ENCODE assay signal across 17 cellular contexts in genomic region chrX:104288269-104288668, GRCh38. TPM values are rescaled to one million over a fixed set of nuclear protein-coding genes. Genes with fewer than 3 reads are reported as not detected.
DNase-seq lines count a peak whose midpoint lies in the region; ATAC-seq, FAIRE-seq and TF ChIP-seq lines count a peak whose summit lies in the region.
"Had no signal": no experiment of that assay in that cellular context is flagged by ENCODE, and none has a peak within 500 bp of the region (broad histone marks: within the 10 kb centered on the region; RNA-seq: fewer than 3 reads in every experiment).

No MANE protein-coding gene starts in this region.

- DNase-seq in H1 (ENCODE audit: low read depth in 1 of 2, low spot score in 2 of 2) (peak in 1 of 2 experiments; percentile 21), heart left ventricle (no peak), body of pancreas (no peak)
- DNase-seq in effector memory CD8-positive, alpha-beta T cell, result no peak
- DNase-seq in activated CD8-positive, alpha-beta memory T cell treated with anti-CD3 and anti-CD28 coated beads for 24 hours, result no peak
- DNase-seq: 8988T; AML-193; Caco-2; CD8-positive, alpha-beta memory T cell; DMS53; GOT3 had no signal

- no peak for TF ChIP-seq EP300 in H1 (IDR thresholded peaks at IDR 0.05; ENCODE audit: borderline replicate concordance in 1 of 2, low read depth in 2 of 2, low read length in 2 of 2)

- no peak overlapping the region for H3K23ac ChIP-seq in H1 (ENCODE audit: insufficient read length)

- no peak overlapping the region for H2BK15ac ChIP-seq in H1 (ENCODE audit: low read length)

- H3K4me1 ChIP-seq in ES-I3 (ENCODE audit: insufficient read depth, low read length), result peaks cover 40% of the 10 kb centered on the region
- peaks cover 57% of the 10 kb centered on the region for H3K4me1 ChIP-seq in HUES48 (ENCODE audit: control insufficient read depth, insufficient read depth, low read length)
- H3K4me1 ChIP-seq in H1 (replicated peaks in 1 of 4; ENCODE audit: control insufficient read depth in 3 of 4, insufficient read depth in 4 of 4, low read length in 3 of 4), result peaks cover 0 to 11% (median 2%) of the 10 kb centered on the region in 4 experiments; a peak in 4 of 7 replicates
- peaks cover 48% of the 10 kb centered on the region for H3K4me1 ChIP-seq in iPS-18a (ENCODE audit: control insufficient read depth, low read depth, low read length)
- H3K4me1 ChIP-seq in heart left ventricle, result no peaks in the 10 kb centered on the region
- no peaks in the 10 kb centered on the region for H3K4me1 ChIP-seq in body of pancreas
- H3K4me1 ChIP-seq: BLaER1, Caco-2 had no signal

- H3K9ac ChIP-seq in ES-I3 (ENCODE audit: low read depth, low read length), result peak overlapping the region; percentile 37; the same call in 1 of the 2 replicates
- H3K9ac ChIP-seq in HUES48 (ENCODE audit: low read depth, low read length), result peak overlapping the region; percentile 41
- no peak overlapping the region for H3K9ac ChIP-seq in H1 (replicated peaks in 1 of 4; ENCODE audit: extremely low read depth in 1 of 4, low read depth in 3 of 4, low read length in 3 of 4)
- peak overlapping the region; percentile 41 for H3K9ac ChIP-seq in iPS-18a (ENCODE audit: low read length)
- H3K9ac ChIP-seq: BLaER1 had no signal

- no peaks in the 10 kb centered on the region for H4K20me1 ChIP-seq in H1 (replicated peaks in 1 of 2; ENCODE audit: control insufficient read depth in 1 of 2, insufficient read depth in 2 of 2, low read length in 2 of 2)
- H4K20me1 ChIP-seq: BLaER1 had no signal

- H4K91ac ChIP-seq in H1 (replicated peaks; ENCODE audit: insufficient read length, low read length), result no peak overlapping the region

- no peak overlapping the region; the same call in 1 of the 2 replicates for H3K18ac ChIP-seq in H1 (ENCODE audit: extremely low read depth, low read length)

- peak overlapping the region; percentile 46 to 76; a peak in 3 of 4 replicates for H3K4me2 ChIP-seq in H1 (ENCODE audit: insufficient read depth in 1 of 2, low read depth in 2 of 2, low read length in 2 of 2)
- H3K4me2 ChIP-seq: BLaER1 had no signal

- no peak for TF ChIP-seq RAD21 in H1 (IDR thresholded peaks at IDR 0.05 in 1 of 2, conservative IDR thresholded peaks at IDR 0.05 in 1 of 2; ENCODE audit: low read depth in 2 of 2, low read length in 2 of 2)

- H3K4me3 ChIP-seq in HUES48 (ENCODE audit: low read depth, low read length) (peak overlapping the region; percentile 49), H1 (ENCODE audit: extremely low read depth in 1 of 4, insufficient read depth in 2 of 4, low read depth in 3 of 4, low read length in 4 of 4) (peak overlapping the region in 1 of 4 experiments; percentile 37; a peak in 2 of 8 replicates), iPS-18a (ENCODE audit: low read length) (peak overlapping the region; percentile 47), heart left ventricle (no peak overlapping the region), body of pancreas (no peak overlapping the region)
- H3K4me3 ChIP-seq: BLaER1 had no signal

- H3K27me3 ChIP-seq in HUES48 (ENCODE audit: control insufficient read depth, insufficient read depth, low read length) (peaks cover 10% of the 10 kb centered on the region), H1 (replicated peaks in 1 of 4; ENCODE audit: control insufficient read depth in 3 of 4, extremely low read depth in 1 of 4, insufficient read depth in 3 of 4, low read length in 3 of 4) (no peaks in the 10 kb centered on the region), iPS-18a (ENCODE audit: control insufficient read depth, insufficient read depth, low read length) (no peaks in the 10 kb centered on the region), heart left ventricle (peaks cover 0 to 33% (median 0%) of the 10 kb centered on the region in 9 donors), body of pancreas (no peaks in the 10 kb centered on the region)
- H3K27me3 ChIP-seq: BLaER1 had no signal

- TF ChIP-seq CTCF in H1 (IDR thresholded peaks at IDR 0.05; ENCODE audit: control extremely low read depth in 1 of 3, insufficient read depth in 1 of 3, low read depth in 1 of 3, low read length in 3 of 3) (no peak), heart left ventricle (IDR thresholded peaks at IDR 0.05) (no peak), body of pancreas (IDR thresholded peaks at IDR 0.05) (no peak)

- no peak overlapping the region for H2BK20ac ChIP-seq in H1 (ENCODE audit: low read length)

- H4K8ac ChIP-seq in H1 (ENCODE audit: extremely low read depth, insufficient read depth, low read length), result no peak overlapping the region

- H3K4me3 Mint-ChIP-seq in effector memory CD8-positive, alpha-beta T cell, result no peak overlapping the region
- H3K4me3 Mint-ChIP-seq: CD8-positive, alpha-beta memory T cell had no signal

- no peak overlapping the region for H3K27ac Mint-ChIP-seq in effector memory CD8-positive, alpha-beta T cell

- intact Hi-C loops in heart left ventricle (cut with DNase I) (no loop called here), body of pancreas (cut with DNase I) (no loop called here)

- H2BK12ac ChIP-seq in H1 (ENCODE audit: low read depth, low read length), result no peak overlapping the region

- H3K4me1 Mint-ChIP-seq in effector memory CD8-positive, alpha-beta T cell (ENCODE audit: low read depth in 2 of 2), result no peaks in the 10 kb centered on the region
- H3K4me1 Mint-ChIP-seq: CD8-positive, alpha-beta memory T cell had no signal

- H3K36me3 Mint-ChIP-seq in effector memory CD8-positive, alpha-beta T cell (ENCODE audit: insufficient read depth), result no peaks in the 10 kb centered on the region
- H3K36me3 Mint-ChIP-seq: CD8-positive, alpha-beta memory T cell had no signal

- no peaks in the 10 kb centered on the region for H3K79me2 ChIP-seq in H1 (ENCODE audit: control insufficient read depth in 1 of 2, insufficient read depth in 2 of 2, low read length in 2 of 2)

- CTCF ChIA-PET in H1 (lab: Charles Lee; ENCODE audit: partially characterized antibody), result interaction anchor here (0.8 to 1.3 kb wide), 2 partner anchors 18 to 22 kb away, joined by 3 to 5 read pairs; no protein-coding TSS in a partner anchor

- POLR2A ChIA-PET in H1 (lab: Charles Lee; ENCODE audit: partially characterized antibody), result no interaction called here

- peak overlapping the region; percentile 13; the same call in 1 of the 2 replicates for H2AFZ ChIP-seq in H1 (ENCODE audit: low read length)

- no peaks in the 10 kb centered on the region for H3K23me2 ChIP-seq in H1 (ENCODE audit: low read depth, low read length)

- WGBS in H1 (ENCODE audit: extremely low coverage in 1 of 2, insufficient coverage in 1 of 2, insufficient read length in 1 of 2, insufficient replicate concordance in 2 of 2, low coverage in 1 of 2, low lambda C conversion rate in 2 of 2, missing lambda C conversion rate in 1 of 2), 2 experiments, result 18% methylated on average over 5 of the region's 5 CpGs; no CpG with 5 or more reads in 1 of the 2 experiments
- 39 to 56% (median 41%) methylated on average over 5 of the region's 5 CpGs for WGBS in heart left ventricle, 4 donors
- WGBS in body of pancreas, 2 donors, result 20% methylated on average over 3 of the region's 5 CpGs; no CpG with 5 or more reads in 1 of the 2 donors

- peaks cover 17 to 18% of the 10 kb centered on the region in 2 donors for H3K27me3 Mint-ChIP-seq in effector memory CD8-positive, alpha-beta T cell

- no peak overlapping the region for H3K56ac ChIP-seq in H1 (replicated peaks; ENCODE audit: insufficient read length, low read depth, low read length)

- peak overlapping the region; percentile 60 for H3K27ac ChIP-seq in HUES48 (ENCODE audit: low read depth, low read length)
- no peak overlapping the region for H3K27ac ChIP-seq in H1 (ENCODE audit: low read depth, low read length)
- peak overlapping the region; percentile 65 for H3K27ac ChIP-seq in iPS-18a (ENCODE audit: low read length)
- H3K27ac ChIP-seq in heart left ventricle, result no peak overlapping the region
- H3K27ac ChIP-seq in body of pancreas, result no peak overlapping the region
- H3K27ac ChIP-seq: BLaER1 had no signal

- H3K4ac ChIP-seq in H1 (replicated peaks; ENCODE audit: insufficient read length, low read depth, low read length), result no peak overlapping the region

- peak overlapping the region; percentile 61; the same call in 1 of the 2 replicates for H2BK5ac ChIP-seq in H1 (ENCODE audit: low read depth, low read length)

- H3K9me3 Mint-ChIP-seq in effector memory CD8-positive, alpha-beta T cell, result no peaks in the 10 kb centered on the region
- H3K9me3 Mint-ChIP-seq: CD8-positive, alpha-beta memory T cell had no signal

- H4K5ac ChIP-seq in H1 (ENCODE audit: insufficient read length, low read depth, low read length), result peak overlapping the region; percentile 60

- no peaks in the 10 kb centered on the region for H3K36me3 ChIP-seq in ES-I3 (ENCODE audit: insufficient read depth, low read length)
- H3K36me3 ChIP-seq in HUES48 (ENCODE audit: control insufficient read depth, insufficient read depth, low read length), result no peaks in the 10 kb centered on the region
- no peaks in the 10 kb centered on the region for H3K36me3 ChIP-seq in H1 (ENCODE audit: control insufficient read depth in 2 of 4, insufficient read depth in 4 of 4, low read length in 3 of 4)
- no peaks in the 10 kb centered on the region for H3K36me3 ChIP-seq in iPS-18a (ENCODE audit: control insufficient read depth, low read depth, low read length)
- H3K36me3 ChIP-seq in heart left ventricle, result no peaks in the 10 kb centered on the region
- no peaks in the 10 kb centered on the region for H3K36me3 ChIP-seq in body of pancreas (replicated peaks in 1 of 2; ENCODE audit: insufficient read depth in 1 of 2, low read depth in 2 of 2)
- H3K36me3 ChIP-seq: BLaER1 had no signal

- TF ChIP-seq POLR2A in H1 (IDR thresholded peaks at IDR 0.05; ENCODE audit: control extremely low read depth in 1 of 2, low read depth in 2 of 2, low read length in 2 of 2), result no peak
- TF ChIP-seq POLR2A in heart left ventricle (IDR thresholded peaks at IDR 0.05), result no peak
- no peak for TF ChIP-seq POLR2A in body of pancreas (IDR thresholded peaks at IDR 0.05)

- no peaks in the 10 kb centered on the region for H3K79me1 ChIP-seq in H1 (ENCODE audit: low read depth, low read length)

- H3K9me3 ChIP-seq in ES-I3 (ENCODE audit: control insufficient read depth, insufficient read depth, low read length) (no peaks in the 10 kb centered on the region), HUES48 (ENCODE audit: control insufficient read depth, insufficient read depth, low read length) (no peaks in the 10 kb centered on the region), H1 (ENCODE audit: insufficient read depth in 2 of 2, low read depth in 1 of 2, low read length in 1 of 2) (no peaks in the 10 kb centered on the region), iPS-18a (ENCODE audit: control insufficient read depth, low read depth, low read length) (no peaks in the 10 kb centered on the region), heart left ventricle (no peaks in the 10 kb centered on the region), body of pancreas (no peaks in the 10 kb centered on the region)
- H3K9me3 ChIP-seq: BLaER1, Caco-2 had no signal

- H3K14ac ChIP-seq in H1 (ENCODE audit: insufficient read length), result no peak overlapping the region

- no peak overlapping the region for H2BK120ac ChIP-seq in H1 (replicated peaks; ENCODE audit: low read depth, low read length)

- H2AK5ac ChIP-seq in H1 (ENCODE audit: low read depth, low read length), result no peak overlapping the region

- peak; percentile 82 for FAIRE-seq in H1 (lab: Jason Lieb, UNC)
- FAIRE-seq: GM12891 had no signal

- no peak for ATAC-seq in effector memory CD8-positive, alpha-beta T cell (replicated peaks)
- ATAC-seq in heart left ventricle (no peak), body of pancreas (no peak)

RNA-seq across cellular contexts. Expression of gene ESX1, which starts 33.5 kb away (rescaled TPM):
- total RNA-seq in H1 (2021; fragmentation: NEBNext Ultra II Directional; extraction: Animal tissue kit (Norgen Biotek cat#: 25700)), result not detected in 2 replicates
- polyA plus RNA-seq in H1 (2011; rRNA removed), result not detected in 2 replicates
- polyA plus RNA-seq in H1 (2011; cell fraction: cytosol; rRNA removed), result not detected
- polyA plus RNA-seq in H1 (2011; cell fraction: nucleus; rRNA removed), result not detected
- polyA plus RNA-seq in H1 (2012, experiment 1 of 2), result not detected in 4 replicates
- not detected for polyA plus RNA-seq in H1 (2012, experiment 2 of 2)
- polyA plus RNA-seq in H1 (2013, experiment 1 of 2), result not detected
- polyA plus RNA-seq in H1 (2013, experiment 2 of 2), result not detected
- not detected in 2 replicates for polyA minus RNA-seq in H1 (2011; rRNA and poly(A)+ RNA removed)
- not detected for polyA minus RNA-seq in H1 (2011; cell fraction: cytosol; rRNA and poly(A)+ RNA removed)
- polyA minus RNA-seq in H1 (2011; cell fraction: nucleus; rRNA and poly(A)+ RNA removed), result not detected
- not detected for total RNA-seq in heart left ventricle
- not detected for polyA plus RNA-seq in heart left ventricle
- not detected for total RNA-seq in body of pancreas
- total RNA-seq: Caco-2; CD8-positive, alpha-beta memory T cell; G401 had no signal
- polyA plus RNA-seq: CD8-positive, alpha-beta memory T cell had no signal

Comparison
In these comparisons a context has a peak if more than half of its experiments do, and no peak if none do; other contexts are left out.
1. H3K9ac ChIP-seq: peak in ES-I3 (single experiment), HUES48 (single experiment) and iPS-18a (single experiment); none in H1 (0 of 4).
2. H3K27ac ChIP-seq: peak in HUES48 (single experiment) and iPS-18a (single experiment); none in H1 (single experiment), heart left ventricle (0 of 12) and body of pancreas (0 of 4).
3. H3K4me3 ChIP-seq: peak in HUES48 (single experiment) and iPS-18a (single experiment); none in heart left ventricle (0 of 12) and body of pancreas (0 of 2).